Comparison of ENCODE assay signal across 9 cellular contexts in the genomic region with DNA sequence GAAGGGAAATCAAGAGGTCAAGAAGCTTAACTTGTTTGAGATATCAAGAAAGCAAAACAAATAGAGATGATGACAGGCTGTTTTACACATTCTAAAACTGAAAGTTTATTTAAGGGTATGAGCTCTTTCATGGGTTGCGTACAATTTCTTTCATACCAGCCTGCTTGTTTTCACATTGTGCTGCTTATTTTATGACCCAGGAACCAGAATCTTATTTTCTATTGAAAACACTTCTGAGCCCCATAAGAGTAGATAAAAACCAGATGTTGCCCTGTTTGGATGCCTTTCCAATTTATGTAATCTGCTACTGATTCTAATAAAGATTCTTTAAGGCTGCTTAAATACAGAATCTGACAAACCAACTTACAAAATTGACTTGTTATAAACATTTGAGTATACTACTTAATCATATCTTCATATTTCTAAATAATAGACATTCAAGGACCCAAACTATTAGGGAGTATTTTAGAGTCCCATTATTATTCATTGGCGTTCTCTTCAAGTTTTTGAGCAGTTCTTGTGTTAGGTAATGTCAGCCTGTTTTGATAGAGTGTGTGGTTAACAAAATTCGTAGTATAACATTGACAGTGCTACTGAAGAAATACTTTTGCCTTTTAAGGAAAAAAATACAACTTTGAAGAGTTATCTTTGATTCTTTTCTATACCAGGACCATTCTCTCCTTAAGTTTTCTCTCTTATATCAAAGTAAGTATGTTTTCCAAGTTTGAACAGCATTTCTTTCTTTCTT.
DNase-seq lines count a peak whose midpoint lies in the region; ATAC-seq, FAIRE-seq and TF ChIP-seq lines count a peak whose summit lies in the region.
"Had no signal": no experiment of that assay in that cellular context is flagged by ENCODE, and none has a peak within 500 bp of the region (broad histone marks: within the 10 kb centered on the region; RNA-seq: fewer than 3 reads in every experiment).

No MANE protein-coding gene starts in this region.

- TF ChIP-seq CTCF in foreskin fibroblast (IDR thresholded peaks at IDR 0.05; ENCODE audit: low read depth, low read length), result no peak
- TF ChIP-seq CTCF in tibial artery (IDR thresholded peaks at IDR 0.05), result no peak

- H3K27ac ChIP-seq in tibial artery (peak overlapping the region; percentile 71 to 75), small intestine (ENCODE audit: low read depth in 1 of 2, low read length in 1 of 2) (no peak overlapping the region)

- intact Hi-C loops in tibial artery (cut with DNase I; ENCODE audit: low total_unique reads), result no loop called here

- no peak for FAIRE-seq in small intestine (lab: Jason Lieb, UNC)

- H3K4me1 ChIP-seq in tibial artery (peaks cover 3 to 97% (median 50%) of the 10 kb centered on the region in 4 donors), small intestine (ENCODE audit: control insufficient read depth in 2 of 2, insufficient read depth in 1 of 2, low read depth in 1 of 2, low read length in 1 of 2) (no peaks in the 10 kb centered on the region)

- ATAC-seq in GM19463 (IDR thresholded peaks at IDR 0.05; ENCODE audit: unreplicated experiment), result peak; percentile 74
- peak; percentile 65 for ATAC-seq in HG03342 (IDR thresholded peaks at IDR 0.05; ENCODE audit: unreplicated experiment)

- H3K9me3 ChIP-seq in tibial artery (no peaks in the 10 kb centered on the region), small intestine (ENCODE audit: control insufficient read depth, low read depth) (no peaks in the 10 kb centered on the region)

- WGBS in small intestine, 3 donors, result 57 to 66% (median 59%) methylated on average over 3 of the region's 3 CpGs

- H3K36me3 ChIP-seq in tibial artery (no peaks in the 10 kb centered on the region), small intestine (ENCODE audit: control insufficient read depth in 2 of 2, insufficient read depth in 2 of 2, low read length in 2 of 2) (no peaks in the 10 kb centered on the region)

- H3K4me3 ChIP-seq in foreskin fibroblast (ENCODE audit: low read depth in 1 of 2, low read length in 2 of 2), result no peak overlapping the region
- H3K4me3 ChIP-seq in tibial artery, result peak overlapping the region in 1 of 2 donors; percentile 21
- no peak overlapping the region for H3K4me3 ChIP-seq in small intestine (ENCODE audit: low read depth in 1 of 2, low read length in 2 of 2)

- H3K27me3 ChIP-seq in tibial artery, result no peaks in the 10 kb centered on the region
- H3K27me3 ChIP-seq in small intestine (ENCODE audit: control insufficient read depth in 2 of 2, insufficient read depth in 2 of 2, low read length in 2 of 2), result no peaks in the 10 kb centered on the region

- peak; percentile 56 to 75 for DNase-seq in foreskin fibroblast
- no peak for DNase-seq in tibial artery
- no peak for DNase-seq in globus pallidus (ENCODE audit: low spot score)
- DNase-seq in activated CD4-positive, alpha-beta T cell treated with anti-CD3 and anti-CD28 coated beads for 1 hour, result no peak
- no peak for DNase-seq in cerebellar cortex (ENCODE audit: low spot score)
- no peak for DNase-seq in small intestine
- DNase-seq: NCI-H2081 treated with DMSO at 0.1 percent for 48 hours had no signal

Comparison
In these comparisons a context has a peak if more than half of its experiments do, and no peak if none do; other contexts are left out.
1. DNase-seq: peak in foreskin fibroblast (2 of 2); none in tibial artery (0 of 2), globus pallidus (single experiment), activated CD4-positive, alpha-beta T cell treated with anti-CD3 and anti-CD28 coated beads for 1 hour (single experiment), cerebellar cortex (single experiment) and small intestine (single experiment).
2. H3K27ac ChIP-seq: peak in tibial artery (2 of 2); none in small intestine (0 of 2).